8 cellular contexts compared by ENCODE assay signal in genomic region chr11:61477734-61478148, GRCh38. TPM values are rescaled to one million over a fixed set of nuclear protein-coding genes. Genes with fewer than 3 reads are reported as not detected.
DNase-seq lines count a peak whose midpoint lies in the region; ATAC-seq and TF ChIP-seq lines count a peak whose summit lies in the region.

No MANE protein-coding gene starts in this region.

- peak; percentile 39 for ATAC-seq in mucosa of descending colon
- peak; percentile 31 for ATAC-seq in stimulated activated effector memory CD8-positive, alpha-beta T cell treated with anti-CD3 and anti-CD28 coated beads, Interleukin-12 subunit alpha, Interleukin-12 subunit beta, amount 100 ng/mL, for 72 hours
- ATAC-seq in HG02798 (IDR thresholded peaks at IDR 0.05; ENCODE audit: poor library complexity, unreplicated experiment): no peak
- ATAC-seq in GM18858 (IDR thresholded peaks at IDR 0.05; ENCODE audit: unreplicated experiment): no peak

- no peaks in the 10 kb centered on the region for H3K9me3 Mint-ChIP-seq in stimulated activated effector memory CD8-positive, alpha-beta T cell treated with anti-CD3 and anti-CD28 coated beads, Interleukin-12 subunit alpha, Interleukin-12 subunit beta, amount 100 ng/mL, for 72 hours

- H3K4me1 ChIP-seq in BLaER1: peaks cover 31% of the 10 kb centered on the region
- no peaks in the 10 kb centered on the region for H3K4me1 ChIP-seq in colonic mucosa
- no peaks in the 10 kb centered on the region for H3K4me1 ChIP-seq in mucosa of descending colon (ENCODE audit: low read depth)

- peaks cover 13% of the 10 kb centered on the region for H3K36me3 Mint-ChIP-seq in stimulated activated effector memory CD8-positive, alpha-beta T cell treated with anti-CD3 and anti-CD28 coated beads, Interleukin-12 subunit alpha, Interleukin-12 subunit beta, amount 100 ng/mL, for 72 hours

- H3K4me3 ChIP-seq in BLaER1: no peak overlapping the region
- no peak overlapping the region for H3K4me3 ChIP-seq in HFF-Myc (replicated peaks; ENCODE audit: low read depth, low read length)
- H3K4me3 ChIP-seq in colonic mucosa: no peak overlapping the region
- H3K4me3 ChIP-seq in mucosa of descending colon: no peak overlapping the region

- peaks cover 47% of the 10 kb centered on the region for H4K20me1 ChIP-seq in BLaER1

- H3K9ac ChIP-seq in BLaER1 (no peak overlapping the region), colonic mucosa (ENCODE audit: low read depth in 2 of 2, low read length in 2 of 2) (no peak overlapping the region)

- H3K27me3 ChIP-seq in BLaER1: no peaks in the 10 kb centered on the region
- no peaks in the 10 kb centered on the region for H3K27me3 ChIP-seq in colonic mucosa

- intact Hi-C loops in colonic mucosa (cut with DNase I): loop anchor here (2.0 to 5.0 kb wide), 2 partner anchors 39 to 160 kb away; no protein-coding TSS in a partner anchor
- intact Hi-C loops in mucosa of descending colon (cut with DNase I, micrococcal nuclease): loop anchor here (5.0 to 10.0 kb wide), 2 partner anchors 40 to 157 kb away; no protein-coding TSS in a partner anchor

- peaks cover 14% of the 10 kb centered on the region for H3K4me1 Mint-ChIP-seq in stimulated activated effector memory CD8-positive, alpha-beta T cell treated with anti-CD3 and anti-CD28 coated beads, Interleukin-12 subunit alpha, Interleukin-12 subunit beta, amount 100 ng/mL, for 72 hours

- DNase-seq in HFF-Myc (ENCODE audit: extremely low read depth, low read depth) (no peak), colonic mucosa (peak; percentile 54), mucosa of descending colon (peak; percentile 59 to 70 (median 66))
- peak; percentile 45 to 52 for DNase-seq in activated CD4-positive, alpha-beta T cell treated with anti-CD3 and anti-CD28 coated beads for 4 hours
- peak; percentile 49 to 80 for DNase-seq in stimulated activated effector memory CD8-positive, alpha-beta T cell treated with anti-CD3 and anti-CD28 coated beads, Interleukin-12 subunit alpha, Interleukin-12 subunit beta, amount 100 ng/mL, for 72 hours (ENCODE audit: low spot score in 2 of 2)

- H3K4me3 Mint-ChIP-seq in stimulated activated effector memory CD8-positive, alpha-beta T cell treated with anti-CD3 and anti-CD28 coated beads, Interleukin-12 subunit alpha, Interleukin-12 subunit beta, amount 100 ng/mL, for 72 hours: no peak overlapping the region

- H3K9me3 ChIP-seq in BLaER1 (no peaks in the 10 kb centered on the region), colonic mucosa (no peaks in the 10 kb centered on the region), mucosa of descending colon (no peaks in the 10 kb centered on the region)

- H3K27ac Mint-ChIP-seq in stimulated activated effector memory CD8-positive, alpha-beta T cell treated with anti-CD3 and anti-CD28 coated beads, Interleukin-12 subunit alpha, Interleukin-12 subunit beta, amount 100 ng/mL, for 72 hours: peak overlapping the region; percentile 56

- 0 out of 2 replicates have a peak overlapping the region, but pooled peaks have one; percentile 35 for H3K4me2 ChIP-seq in BLaER1

- H3K36me3 ChIP-seq in BLaER1: 0 out of 2 replicates have a peak, but pooled peaks cover 15% of the 10 kb centered on the region
- H3K36me3 ChIP-seq in colonic mucosa: no peaks in the 10 kb centered on the region
- no peaks in the 10 kb centered on the region for H3K36me3 ChIP-seq in mucosa of descending colon (ENCODE audit: low read depth)

- TF ChIP-seq CTCF in HFF-Myc (IDR thresholded peaks at IDR 0.05; ENCODE audit: low read depth, low read length, missing control alignments) (peak; percentile 90), colonic mucosa (IDR thresholded peaks at IDR 0.05) (peak; percentile 95), mucosa of descending colon (IDR thresholded peaks at IDR 0.05) (peak; percentile 82)

- H3K27ac ChIP-seq in BLaER1 (no peak overlapping the region), colonic mucosa (no peak overlapping the region)

RNA-seq across cellular contexts. Expression of gene LRRC10B, which starts 30.8 kb away (rescaled TPM):
- total RNA-seq in colonic mucosa (1 to 10 TPM in 1 of 2 donors, under 1 TPM in 1; 0.54 to 1.3 TPM), mucosa of descending colon (1 to 10 TPM in 1 of 3 donors, under 1 TPM in 2; 0.72 to 1.7 (median 0.89) TPM)

RNA-seq across cellular contexts. Expression of gene SDHAF2, which starts 47.8 kb away (rescaled TPM):
- 10 to 100 TPM; 38.3 to 38.5 TPM for total RNA-seq in colonic mucosa
- total RNA-seq in mucosa of descending colon: 10 to 100 TPM; 38.9 to 42.3 (median 42.1) TPM

RNA-seq across cellular contexts. Expression of gene CPSF7, which starts 48.0 kb away (rescaled TPM):
- total RNA-seq in colonic mucosa (10 to 100 TPM; 56.2 to 65.8 TPM), mucosa of descending colon (10 to 100 TPM; 60.8 to 69.6 (median 64.7) TPM)

Comparison
In these comparisons a context has a peak if more than half of its experiments do, and no peak if none do; other contexts are left out.
1. ATAC-seq: peak in mucosa of descending colon (single experiment) and stimulated activated effector memory CD8-positive, alpha-beta T cell treated with anti-CD3 and anti-CD28 coated beads, Interleukin-12 subunit alpha, Interleukin-12 subunit beta, amount 100 ng/mL, for 72 hours (single experiment); none in HG02798 (single experiment) and GM18858 (single experiment).
2. Peak in every context shown above with its lines, with median percentiles within 50 percentile points of each other: CTCF ChIP-seq.